ENCODE assay signal across 10 cellular contexts in the genomic region with DNA sequence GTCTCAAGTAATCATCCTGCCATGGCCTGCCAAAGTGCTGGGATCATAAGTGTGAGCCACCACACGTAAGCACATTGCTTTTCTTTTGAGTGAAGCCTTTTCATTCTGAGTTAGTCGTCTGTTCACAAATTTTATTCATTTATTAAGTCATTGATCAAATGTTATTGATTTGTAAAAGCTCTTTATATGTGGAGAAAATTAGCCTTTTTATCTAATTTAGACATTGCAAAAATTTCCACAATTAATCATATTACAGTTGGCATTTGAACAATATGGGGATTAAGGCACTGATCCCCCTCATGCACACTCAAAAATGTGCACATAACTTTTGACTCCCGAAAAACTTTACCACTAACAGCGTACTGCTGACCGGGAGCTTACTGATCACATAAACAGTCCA. TPM values are rescaled to one million over a fixed set of nuclear protein-coding genes. Genes with fewer than 3 reads are reported as not detected.
"Had no signal": no experiment of that assay in that cellular context is flagged by ENCODE, and none has a peak within 500 bp of the region (broad histone marks: within the 10 kb centered on the region; RNA-seq: fewer than 3 reads in every experiment).

No MANE protein-coding gene starts in this region.

- H3K4me2 ChIP-seq: KMS-11 had no signal

- FAIRE-seq: HepG2, HTR-8/SVneo had no signal

- ATAC-seq: HepG2 had no signal

- DNase-seq: IMR-90, KBM-7, KG1 had no signal

- H3K9ac ChIP-seq: KMS-11 had no signal

- H3K27ac ChIP-seq: HL-60, KMS-11 had no signal

- H3K27ac Mint-ChIP-seq: IgD-negative memory B cell had no signal

RNA-seq across cellular contexts. Expression of a gene that starts 7.5 kb away (rescaled TPM):
- total RNA-seq: HT-29, HT1080 had no signal
- polyA plus RNA-seq: IgD-negative memory B cell had no signal
